Comparison of ENCODE assay signal across 16 cellular contexts in the genomic region with DNA sequence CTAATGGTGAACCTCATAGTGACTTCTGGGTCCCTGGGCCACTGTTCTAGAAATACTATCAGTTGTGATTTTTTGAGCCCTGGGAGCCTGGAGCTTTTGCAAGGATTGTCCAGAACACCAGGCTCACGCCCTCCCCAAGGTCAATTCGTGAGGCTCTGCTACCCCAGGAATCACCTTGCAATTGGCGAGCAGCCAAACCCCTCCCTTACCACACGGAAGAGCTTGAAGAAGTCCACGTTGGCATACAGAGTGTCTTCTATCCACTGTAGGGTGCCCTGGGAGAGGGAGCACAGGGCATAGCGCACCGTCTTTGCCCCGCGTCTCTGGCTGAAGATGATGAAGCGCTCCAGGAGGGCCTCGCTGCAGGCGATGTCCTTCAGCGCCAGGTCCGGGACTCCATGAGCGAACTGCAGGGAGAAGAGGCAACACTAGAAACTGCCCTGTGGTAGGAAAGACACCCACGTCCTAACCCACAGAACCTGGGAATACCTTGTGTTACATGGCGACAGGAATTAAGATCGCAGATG. TPM values are rescaled to one million over a fixed set of nuclear protein-coding genes. Genes with fewer than 3 reads are reported as not detected.
A peak's percentile ranks its signal among the peaks of the same experiment; 100 is the strongest.
DNase-seq lines count a peak whose midpoint lies in the region; ATAC-seq and TF ChIP-seq lines count a peak whose summit lies in the region.
"Had no signal": no experiment of that assay in that cellular context is flagged by ENCODE, and none has a peak within 500 bp of the region (broad histone marks: within the 10 kb centered on the region; RNA-seq: fewer than 3 reads in every experiment).

No MANE protein-coding gene starts in this region.

- TF ChIP-seq CTCF in GM23338 (conservative IDR thresholded peaks at IDR 0.05; ENCODE audit: low read depth in 2 of 2) (no peak), Loucy (conservative IDR thresholded peaks at IDR 0.05; ENCODE audit: low read length) (no peak), smooth muscle cell (IDR thresholded peaks at IDR 0.05; ENCODE audit: borderline replicate concordance, insufficient read depth, poor library complexity, severe bottlenecking) (no peak), SK-N-SH (IDR thresholded peaks at IDR 0.05) (no peak)

- H3K9me3 Mint-ChIP-seq in GM23338, result no peaks in the 10 kb centered on the region

- H3K9ac ChIP-seq in Loucy (ENCODE audit: low read depth, low read length, poor library complexity, severe bottlenecking) (no peak overlapping the region), smooth muscle cell (ENCODE audit: low read depth) (no peak overlapping the region), SK-N-SH (no peak overlapping the region)

- H3K9me3 ChIP-seq in Loucy (ENCODE audit: insufficient read depth, low read depth, low read length), result no peaks in the 10 kb centered on the region
- H3K9me3 ChIP-seq in mesodermal cell (ENCODE audit: control insufficient read depth, low read length), result no peaks in the 10 kb centered on the region
- no peaks in the 10 kb centered on the region for H3K9me3 ChIP-seq in smooth muscle cell (replicated peaks; ENCODE audit: low read depth)
- H3K9me3 ChIP-seq in SK-N-SH, result no peaks in the 10 kb centered on the region
- H3K9me3 ChIP-seq: BE2C had no signal

- no peak overlapping the region for H3K27ac Mint-ChIP-seq in GM23338

- no peaks in the 10 kb centered on the region for H3K79me2 ChIP-seq in GM23338 (replicated peaks; ENCODE audit: insufficient read depth)
- no peaks in the 10 kb centered on the region for H3K79me2 ChIP-seq in Loucy (ENCODE audit: insufficient read depth, low read length)
- H3K79me2 ChIP-seq in smooth muscle cell (ENCODE audit: low read depth), result no peaks in the 10 kb centered on the region
- no peaks in the 10 kb centered on the region for H3K79me2 ChIP-seq in SK-N-SH (ENCODE audit: insufficient read depth)

- no peaks in the 10 kb centered on the region; the same call in 2 of the 3 replicates for H3K36me3 Mint-ChIP-seq in GM23338 (ENCODE audit: low read depth)

- H3K27me3 Mint-ChIP-seq in GM23338 (ENCODE audit: insufficient read depth, low read depth, poor library complexity), result peaks cover 11% of the 10 kb centered on the region

- POLR2A ChIA-PET in SK-N-SH (lab: Yijun Ruan, JAX), result no interaction called here

- H3K4me2 ChIP-seq in GM23338, result no peak overlapping the region
- peak overlapping the region; percentile 35 for H3K4me2 ChIP-seq in Loucy (ENCODE audit: low read depth, low read length, poor library complexity, severe bottlenecking)
- H3K4me2 ChIP-seq in smooth muscle cell, result no peak overlapping the region
- no peak overlapping the region for H3K4me2 ChIP-seq in SK-N-SH

- 0 out of 2 replicates have a peak overlapping the region, but pooled peaks have one; percentile 23 for H2AFZ ChIP-seq in GM23338
- H2AFZ ChIP-seq in Loucy (ENCODE audit: low read length), result no peak overlapping the region
- no peak overlapping the region for H2AFZ ChIP-seq in smooth muscle cell (ENCODE audit: low read depth)
- no peak overlapping the region for H2AFZ ChIP-seq in SK-N-SH (ENCODE audit: low read depth)

- 98 to 100% methylated on average over 13 to 18 of the region's 18 CpGs for WGBS in mesodermal cell (ENCODE audit: insufficient coverage in 2 of 2), 2 experiments
- WGBS in smooth muscle cell (ENCODE audit: low lambda C conversion rate), result 95% methylated on average over 18 of the region's 18 CpGs
- WGBS in SK-N-SH (ENCODE audit: low lambda C conversion rate), result 87% methylated on average over 9 of the region's 18 CpGs

- H3K27ac ChIP-seq in GM23338 (ENCODE audit: low read depth) (no peak overlapping the region), mesodermal cell (ENCODE audit: low read depth, low read length, severe bottlenecking) (peak overlapping the region; percentile 78), smooth muscle cell (ENCODE audit: low read depth) (peak overlapping the region; percentile 93), SK-N-SH (ENCODE audit: low read depth in 2 of 2, low read length in 1 of 2) (no peak overlapping the region)

- no peak overlapping the region for H3K4me3 Mint-ChIP-seq in GM23338

- no peak for TF ChIP-seq EP300 in SK-N-SH (IDR thresholded peaks at IDR 0.05; ENCODE audit: borderline replicate concordance in 1 of 2, low read depth in 1 of 2, low read length in 1 of 2)

- H3K36me3 ChIP-seq in GM23338 (ENCODE audit: insufficient read depth) (no peaks in the 10 kb centered on the region), Loucy (ENCODE audit: insufficient read depth, low read length) (no peaks in the 10 kb centered on the region), mesodermal cell (ENCODE audit: control insufficient read depth, insufficient read depth, low read length) (no peaks in the 10 kb centered on the region), smooth muscle cell (ENCODE audit: low read depth) (no peaks in the 10 kb centered on the region), SK-N-SH (replicated peaks in 1 of 2; ENCODE audit: control insufficient read depth in 1 of 2, insufficient read depth in 2 of 2, low read length in 1 of 2) (no peaks in the 10 kb centered on the region)
- H3K36me3 ChIP-seq: BE2C had no signal

- no peak for DNase-seq in GM23338 (ENCODE audit: low spot score)
- DNase-seq in smooth muscle cell (lab: John Stamatoyannopoulos, UW; ENCODE audit: unreplicated experiment), result no peak
- no peak for DNase-seq in SK-N-SH
- DNase-seq in NCI-H1048 (lab: John Stamatoyannopoulos, UW), result no peak
- no peak for DNase-seq in stimulated activated CD4-positive, alpha-beta T cell treated with anti-CD3 and anti-CD28 coated beads, Interleukin-12 subunit alpha, Interleukin-12 subunit beta, amount 100 ng/mL, for 4 hours
- DNase-seq: BE2C, DMS153, NCI-H1092, NCI-H1694, NCI-H2171, NCI-H774, SHP77 treated with DMSO at 0.1 percent for 48 hours had no signal

- H3F3A ChIP-seq in GM23338 (replicated peaks; ENCODE audit: low read depth) (no peaks in the 10 kb centered on the region), Loucy (ENCODE audit: low read depth) (no peaks in the 10 kb centered on the region), smooth muscle cell (ENCODE audit: low read depth) (peaks cover 45% of the 10 kb centered on the region), SK-N-SH (replicated peaks; ENCODE audit: insufficient read depth) (no peaks in the 10 kb centered on the region)

- H3K4me3 ChIP-seq in GM23338 (no peak overlapping the region), Loucy (ENCODE audit: low read length, poor library complexity, severe bottlenecking) (no peak overlapping the region), mesodermal cell (ENCODE audit: extremely low read depth, insufficient read depth, low read length, poor library complexity, severe bottlenecking) (no peak overlapping the region), smooth muscle cell (no peak overlapping the region), SK-N-SH (ENCODE audit: low read depth in 2 of 2, low read length in 1 of 2) (no peak overlapping the region)

- H3K4me1 Mint-ChIP-seq in GM23338, result peaks cover 31% of the 10 kb centered on the region

- H3K27me3 ChIP-seq in GM23338 (ENCODE audit: insufficient read depth) (no peaks in the 10 kb centered on the region), Loucy (ENCODE audit: insufficient read depth, low read length, poor library complexity, severe bottlenecking) (peaks cover 24% of the 10 kb centered on the region), smooth muscle cell (ENCODE audit: low read depth) (no peaks in the 10 kb centered on the region), SK-N-SH (ENCODE audit: insufficient read depth) (no peaks in the 10 kb centered on the region)
- H3K27me3 ChIP-seq: BE2C had no signal

- CTCF ChIA-PET in SK-N-SH (lab: Yijun Ruan, JAX), result interaction anchor here (3.9 kb wide), 1 partner anchor 236 kb away, joined by 18 read pairs; no protein-coding TSS in a partner anchor

- H4K20me1 ChIP-seq in GM23338 (replicated peaks; ENCODE audit: insufficient read depth) (no peaks in the 10 kb centered on the region), Loucy (ENCODE audit: insufficient read depth, low read length, poor library complexity, severe bottlenecking) (no peaks in the 10 kb centered on the region), smooth muscle cell (ENCODE audit: low read depth) (no peaks in the 10 kb centered on the region), SK-N-SH (ENCODE audit: insufficient read depth) (no peaks in the 10 kb centered on the region)

- peaks cover 9% of the 10 kb centered on the region for H3K4me1 ChIP-seq in GM23338 (ENCODE audit: insufficient read depth)
- peaks cover 63% of the 10 kb centered on the region for H3K4me1 ChIP-seq in Loucy (ENCODE audit: insufficient read depth, low read length, poor library complexity, severe bottlenecking)
- H3K4me1 ChIP-seq in mesodermal cell (ENCODE audit: control insufficient read depth, insufficient read depth, low read length, poor library complexity, severe bottlenecking), result peaks cover 82% of the 10 kb centered on the region
- peaks cover 27% of the 10 kb centered on the region for H3K4me1 ChIP-seq in smooth muscle cell (ENCODE audit: low read depth)
- peaks cover 6 to 23% of the 10 kb centered on the region in 2 experiments; a peak in 1 of 4 replicates for H3K4me1 ChIP-seq in SK-N-SH (ENCODE audit: control insufficient read depth in 1 of 2, insufficient read depth in 2 of 2, low read depth in 1 of 2, low read length in 1 of 2)

- H3K9me2 ChIP-seq in GM23338 (ENCODE audit: insufficient read depth) (no peaks in the 10 kb centered on the region), Loucy (replicated peaks; ENCODE audit: low read depth, low read length) (no peaks in the 10 kb centered on the region), SK-N-SH (no peaks in the 10 kb centered on the region)

- ATAC-seq in GM23338, result no peak
- ATAC-seq: HCT116 had no signal

- TF ChIP-seq RAD21 in SK-N-SH (IDR thresholded peaks at IDR 0.05; ENCODE audit: low read length), result no peak

TF ChIP-seq in SK-N-SH, 30 proteins besides CTCF, POLR2A, EP300 and RAD21 (continues in another document):
- no peak for TF ChIP-seq MEF2A (IDR thresholded peaks at IDR 0.05; ENCODE audit: borderline replicate concordance, low read depth)
- TF ChIP-seq NFIC (IDR thresholded peaks at IDR 0.05; ENCODE audit: borderline replicate concordance), result no peak
- TF ChIP-seq, protein P1, sequence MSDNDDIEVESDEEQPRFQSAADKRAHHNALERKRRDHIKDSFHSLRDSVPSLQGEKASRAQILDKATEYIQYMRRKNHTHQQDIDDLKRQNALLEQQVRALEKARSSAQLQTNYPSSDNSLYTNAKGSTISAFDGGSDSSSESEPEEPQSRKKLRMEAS (IDR thresholded peaks at IDR 0.05; ENCODE audit: low read depth), result no peak

RNA-seq across cellular contexts. Expression of gene ABCA4, which starts 22.3 kb away (rescaled TPM):
- 0.08 TPM in 1 of 2 replicates, not detected in the other for total RNA-seq in GM23338 (2014; rRNA removed; shearing (Covaris generic))
- not detected in 2 replicates for polyA plus RNA-seq in GM23338 (2016; fragmentation: Nextera tagmentation; extraction: Ambion mirVana)
- 9.5 TPM for polyA plus RNA-seq in mesodermal cell (2013, experiment 1 of 2)
- 8.2 TPM for polyA plus RNA-seq in mesodermal cell (2013, experiment 2 of 2)
- total RNA-seq in smooth muscle cell, result 0.99 and 1.5 TPM in 2 replicates
- 0.46 and 1.6 TPM in 2 replicates for polyA plus RNA-seq in smooth muscle cell
- polyA plus RNA-seq in SK-N-SH (2012; rRNA removed), result 0.03 and 0.06 TPM in 2 replicates
- polyA plus RNA-seq in SK-N-SH (2012; cell fraction: cytosol; rRNA removed), result 0.04 TPM in 1 of 2 replicates, not detected in the other
- 0.16 and 0.35 TPM in 2 replicates for polyA plus RNA-seq in SK-N-SH (2012; cell fraction: nucleus; rRNA removed)
- total RNA-seq: NCI-H460 had no signal

Comparison
In these comparisons a context has a peak if more than half of its experiments do, and no peak if none do; other contexts are left out.
1. H3K27ac ChIP-seq: peak in mesodermal cell (single experiment) and smooth muscle cell (single experiment); none in GM23338 (single experiment) and SK-N-SH (0 of 2).